ENCODE assay signal across 1 cellular context in the genomic region with DNA sequence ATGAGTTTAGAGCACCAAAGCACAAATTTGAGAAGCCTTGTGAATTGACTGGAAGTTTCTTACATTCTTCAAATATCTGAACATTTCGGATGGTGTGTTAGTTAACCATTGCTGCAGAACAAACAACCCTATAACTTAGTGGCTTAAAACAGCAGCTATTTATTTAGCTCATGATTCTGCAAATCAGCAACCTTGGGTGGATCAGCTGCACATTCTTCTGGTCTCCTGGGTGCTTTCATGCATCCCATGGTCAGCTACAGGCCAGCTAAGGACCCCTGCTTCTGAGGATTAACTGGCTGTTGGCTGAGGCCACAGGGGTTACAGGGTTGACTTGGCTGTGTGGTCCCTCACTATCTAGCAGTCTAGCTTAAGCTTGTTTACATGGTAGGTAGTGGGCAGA.
TF ChIP-seq lines count a peak whose summit lies in the region.

No MANE protein-coding gene starts in this region.

TF ChIP-seq in GM23338, 12 proteins besides CTCF, POLR2A, EP300 and RAD21 (continued from another document):
- TF ChIP-seq, protein P1, sequence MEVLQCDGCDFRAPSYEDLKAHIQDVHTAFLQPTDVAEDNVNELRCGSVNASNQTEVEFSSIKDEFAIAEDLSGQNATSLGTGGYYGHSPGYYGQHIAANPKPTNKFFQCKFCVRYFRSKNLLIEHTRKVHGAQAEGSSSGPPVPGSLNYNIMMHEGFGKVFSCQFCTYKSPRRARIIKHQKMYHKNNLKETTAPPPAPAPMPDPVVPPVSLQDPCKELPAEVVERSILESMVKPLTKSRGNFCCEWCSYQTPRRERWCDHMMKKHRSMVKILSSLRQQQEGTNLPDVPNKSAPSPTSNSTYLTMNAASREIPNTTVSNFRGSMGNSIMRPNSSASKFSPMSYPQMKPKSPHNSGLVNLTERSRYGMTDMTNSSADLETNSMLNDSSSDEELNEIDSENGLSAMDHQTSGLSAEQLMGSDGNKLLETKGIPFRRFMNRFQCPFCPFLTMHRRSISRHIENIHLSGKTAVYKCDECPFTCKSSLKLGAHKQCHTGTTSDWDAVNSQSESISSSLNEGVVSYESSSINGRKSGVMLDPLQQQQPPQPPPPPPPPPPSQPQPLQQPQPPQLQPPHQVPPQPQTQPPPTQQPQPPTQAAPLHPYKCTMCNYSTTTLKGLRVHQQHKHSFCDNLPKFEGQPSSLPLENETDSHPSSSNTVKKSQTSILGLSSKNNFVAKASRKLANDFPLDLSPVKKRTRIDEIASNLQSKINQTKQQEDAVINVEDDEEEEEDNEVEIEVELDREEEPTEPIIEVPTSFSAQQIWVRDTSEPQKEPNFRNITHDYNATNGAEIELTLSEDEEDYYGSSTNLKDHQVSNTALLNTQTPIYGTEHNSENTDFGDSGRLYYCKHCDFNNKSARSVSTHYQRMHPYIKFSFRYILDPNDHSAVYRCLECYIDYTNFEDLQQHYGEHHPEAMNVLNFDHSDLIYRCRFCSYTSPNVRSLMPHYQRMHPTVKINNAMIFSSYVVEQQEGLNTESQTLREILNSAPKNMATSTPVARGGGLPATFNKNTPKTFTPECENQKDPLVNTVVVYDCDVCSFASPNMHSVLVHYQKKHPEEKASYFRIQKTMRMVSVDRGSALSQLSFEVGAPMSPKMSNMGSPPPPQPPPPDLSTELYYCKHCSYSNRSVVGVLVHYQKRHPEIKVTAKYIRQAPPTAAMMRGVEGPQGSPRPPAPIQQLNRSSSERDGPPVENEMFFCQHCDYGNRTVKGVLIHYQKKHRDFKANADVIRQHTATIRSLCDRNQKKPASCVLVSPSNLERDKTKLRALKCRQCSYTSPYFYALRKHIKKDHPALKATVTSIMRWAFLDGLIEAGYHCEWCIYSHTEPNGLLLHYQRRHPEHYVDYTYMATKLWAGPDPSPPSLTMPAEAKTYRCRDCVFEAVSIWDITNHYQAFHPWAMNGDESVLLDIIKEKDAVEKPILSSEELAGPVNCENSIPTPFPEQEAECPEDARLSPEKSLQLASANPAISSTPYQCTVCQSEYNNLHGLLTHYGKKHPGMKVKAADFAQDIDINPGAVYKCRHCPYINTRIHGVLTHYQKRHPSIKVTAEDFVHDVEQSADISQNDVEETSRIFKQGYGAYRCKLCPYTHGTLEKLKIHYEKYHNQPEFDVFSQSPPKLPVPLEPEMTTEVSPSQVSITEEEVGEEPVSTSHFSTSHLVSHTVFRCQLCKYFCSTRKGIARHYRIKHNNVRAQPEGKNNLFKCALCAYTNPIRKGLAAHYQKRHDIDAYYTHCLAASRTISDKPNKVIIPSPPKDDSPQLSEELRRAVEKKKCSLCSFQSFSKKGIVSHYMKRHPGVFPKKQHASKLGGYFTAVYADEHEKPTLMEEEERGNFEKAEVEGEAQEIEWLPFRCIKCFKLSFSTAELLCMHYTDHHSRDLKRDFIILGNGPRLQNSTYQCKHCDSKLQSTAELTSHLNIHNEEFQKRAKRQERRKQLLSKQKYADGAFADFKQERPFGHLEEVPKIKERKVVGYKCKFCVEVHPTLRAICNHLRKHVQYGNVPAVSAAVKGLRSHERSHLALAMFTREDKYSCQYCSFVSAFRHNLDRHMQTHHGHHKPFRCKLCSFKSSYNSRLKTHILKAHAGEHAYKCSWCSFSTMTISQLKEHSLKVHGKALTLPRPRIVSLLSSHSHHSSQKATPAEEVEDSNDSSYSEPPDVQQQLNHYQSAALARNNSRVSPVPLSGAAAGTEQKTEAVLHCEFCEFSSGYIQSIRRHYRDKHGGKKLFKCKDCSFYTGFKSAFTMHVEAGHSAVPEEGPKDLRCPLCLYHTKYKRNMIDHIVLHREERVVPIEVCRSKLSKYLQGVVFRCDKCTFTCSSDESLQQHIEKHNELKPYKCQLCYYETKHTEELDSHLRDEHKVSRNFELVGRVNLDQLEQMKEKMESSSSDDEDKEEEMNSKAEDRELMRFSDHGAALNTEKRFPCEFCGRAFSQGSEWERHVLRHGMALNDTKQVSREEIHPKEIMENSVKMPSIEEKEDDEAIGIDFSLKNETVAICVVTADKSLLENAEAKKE (CRISPR knock-in tag; IDR thresholded peaks at IDR 0.05), result no peak
- TF ChIP-seq, protein P2, sequence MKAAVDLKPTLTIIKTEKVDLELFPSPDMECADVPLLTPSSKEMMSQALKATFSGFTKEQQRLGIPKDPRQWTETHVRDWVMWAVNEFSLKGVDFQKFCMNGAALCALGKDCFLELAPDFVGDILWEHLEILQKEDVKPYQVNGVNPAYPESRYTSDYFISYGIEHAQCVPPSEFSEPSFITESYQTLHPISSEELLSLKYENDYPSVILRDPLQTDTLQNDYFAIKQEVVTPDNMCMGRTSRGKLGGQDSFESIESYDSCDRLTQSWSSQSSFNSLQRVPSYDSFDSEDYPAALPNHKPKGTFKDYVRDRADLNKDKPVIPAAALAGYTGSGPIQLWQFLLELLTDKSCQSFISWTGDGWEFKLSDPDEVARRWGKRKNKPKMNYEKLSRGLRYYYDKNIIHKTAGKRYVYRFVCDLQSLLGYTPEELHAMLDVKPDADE (IDR thresholded peaks at IDR 0.05), result no peak
- TF ChIP-seq ZNF114 (CRISPR knock-in tag; IDR thresholded peaks at IDR 0.05), result no peak
